Comparison of ENCODE assay signal across 1 cellular context in genomic region chr10:82961864-82962263, GRCh38.
TF ChIP-seq lines count a peak whose summit lies in the region.

No MANE protein-coding gene starts in this region.

TF ChIP-seq in H1, 55 proteins besides CTCF, POLR2A, EP300 and RAD21 (continued from another document):
- TF ChIP-seq, protein P1, sequence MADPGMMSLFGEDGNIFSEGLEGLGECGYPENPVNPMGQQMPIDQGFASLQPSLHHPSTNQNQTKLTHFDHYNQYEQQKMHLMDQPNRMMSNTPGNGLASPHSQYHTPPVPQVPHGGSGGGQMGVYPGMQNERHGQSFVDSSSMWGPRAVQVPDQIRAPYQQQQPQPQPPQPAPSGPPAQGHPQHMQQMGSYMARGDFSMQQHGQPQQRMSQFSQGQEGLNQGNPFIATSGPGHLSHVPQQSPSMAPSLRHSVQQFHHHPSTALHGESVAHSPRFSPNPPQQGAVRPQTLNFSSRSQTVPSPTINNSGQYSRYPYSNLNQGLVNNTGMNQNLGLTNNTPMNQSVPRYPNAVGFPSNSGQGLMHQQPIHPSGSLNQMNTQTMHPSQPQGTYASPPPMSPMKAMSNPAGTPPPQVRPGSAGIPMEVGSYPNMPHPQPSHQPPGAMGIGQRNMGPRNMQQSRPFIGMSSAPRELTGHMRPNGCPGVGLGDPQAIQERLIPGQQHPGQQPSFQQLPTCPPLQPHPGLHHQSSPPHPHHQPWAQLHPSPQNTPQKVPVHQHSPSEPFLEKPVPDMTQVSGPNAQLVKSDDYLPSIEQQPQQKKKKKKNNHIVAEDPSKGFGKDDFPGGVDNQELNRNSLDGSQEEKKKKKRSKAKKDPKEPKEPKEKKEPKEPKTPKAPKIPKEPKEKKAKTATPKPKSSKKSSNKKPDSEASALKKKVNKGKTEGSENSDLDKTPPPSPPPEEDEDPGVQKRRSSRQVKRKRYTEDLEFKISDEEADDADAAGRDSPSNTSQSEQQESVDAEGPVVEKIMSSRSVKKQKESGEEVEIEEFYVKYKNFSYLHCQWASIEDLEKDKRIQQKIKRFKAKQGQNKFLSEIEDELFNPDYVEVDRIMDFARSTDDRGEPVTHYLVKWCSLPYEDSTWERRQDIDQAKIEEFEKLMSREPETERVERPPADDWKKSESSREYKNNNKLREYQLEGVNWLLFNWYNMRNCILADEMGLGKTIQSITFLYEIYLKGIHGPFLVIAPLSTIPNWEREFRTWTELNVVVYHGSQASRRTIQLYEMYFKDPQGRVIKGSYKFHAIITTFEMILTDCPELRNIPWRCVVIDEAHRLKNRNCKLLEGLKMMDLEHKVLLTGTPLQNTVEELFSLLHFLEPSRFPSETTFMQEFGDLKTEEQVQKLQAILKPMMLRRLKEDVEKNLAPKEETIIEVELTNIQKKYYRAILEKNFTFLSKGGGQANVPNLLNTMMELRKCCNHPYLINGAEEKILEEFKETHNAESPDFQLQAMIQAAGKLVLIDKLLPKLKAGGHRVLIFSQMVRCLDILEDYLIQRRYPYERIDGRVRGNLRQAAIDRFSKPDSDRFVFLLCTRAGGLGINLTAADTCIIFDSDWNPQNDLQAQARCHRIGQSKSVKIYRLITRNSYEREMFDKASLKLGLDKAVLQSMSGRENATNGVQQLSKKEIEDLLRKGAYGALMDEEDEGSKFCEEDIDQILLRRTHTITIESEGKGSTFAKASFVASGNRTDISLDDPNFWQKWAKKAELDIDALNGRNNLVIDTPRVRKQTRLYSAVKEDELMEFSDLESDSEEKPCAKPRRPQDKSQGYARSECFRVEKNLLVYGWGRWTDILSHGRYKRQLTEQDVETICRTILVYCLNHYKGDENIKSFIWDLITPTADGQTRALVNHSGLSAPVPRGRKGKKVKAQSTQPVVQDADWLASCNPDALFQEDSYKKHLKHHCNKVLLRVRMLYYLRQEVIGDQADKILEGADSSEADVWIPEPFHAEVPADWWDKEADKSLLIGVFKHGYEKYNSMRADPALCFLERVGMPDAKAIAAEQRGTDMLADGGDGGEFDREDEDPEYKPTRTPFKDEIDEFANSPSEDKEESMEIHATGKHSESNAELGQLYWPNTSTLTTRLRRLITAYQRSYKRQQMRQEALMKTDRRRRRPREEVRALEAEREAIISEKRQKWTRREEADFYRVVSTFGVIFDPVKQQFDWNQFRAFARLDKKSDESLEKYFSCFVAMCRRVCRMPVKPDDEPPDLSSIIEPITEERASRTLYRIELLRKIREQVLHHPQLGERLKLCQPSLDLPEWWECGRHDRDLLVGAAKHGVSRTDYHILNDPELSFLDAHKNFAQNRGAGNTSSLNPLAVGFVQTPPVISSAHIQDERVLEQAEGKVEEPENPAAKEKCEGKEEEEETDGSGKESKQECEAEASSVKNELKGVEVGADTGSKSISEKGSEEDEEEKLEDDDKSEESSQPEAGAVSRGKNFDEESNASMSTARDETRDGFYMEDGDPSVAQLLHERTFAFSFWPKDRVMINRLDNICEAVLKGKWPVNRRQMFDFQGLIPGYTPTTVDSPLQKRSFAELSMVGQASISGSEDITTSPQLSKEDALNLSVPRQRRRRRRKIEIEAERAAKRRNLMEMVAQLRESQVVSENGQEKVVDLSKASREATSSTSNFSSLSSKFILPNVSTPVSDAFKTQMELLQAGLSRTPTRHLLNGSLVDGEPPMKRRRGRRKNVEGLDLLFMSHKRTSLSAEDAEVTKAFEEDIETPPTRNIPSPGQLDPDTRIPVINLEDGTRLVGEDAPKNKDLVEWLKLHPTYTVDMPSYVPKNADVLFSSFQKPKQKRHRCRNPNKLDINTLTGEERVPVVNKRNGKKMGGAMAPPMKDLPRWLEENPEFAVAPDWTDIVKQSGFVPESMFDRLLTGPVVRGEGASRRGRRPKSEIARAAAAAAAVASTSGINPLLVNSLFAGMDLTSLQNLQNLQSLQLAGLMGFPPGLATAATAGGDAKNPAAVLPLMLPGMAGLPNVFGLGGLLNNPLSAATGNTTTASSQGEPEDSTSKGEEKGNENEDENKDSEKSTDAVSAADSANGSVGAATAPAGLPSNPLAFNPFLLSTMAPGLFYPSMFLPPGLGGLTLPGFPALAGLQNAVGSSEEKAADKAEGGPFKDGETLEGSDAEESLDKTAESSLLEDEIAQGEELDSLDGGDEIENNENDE (IDR thresholded peaks at IDR 0.05; ENCODE audit: insufficient replicate concordance, low read length), result no peak
- no peak for TF ChIP-seq BRCA1 (IDR thresholded peaks at IDR 0.05; ENCODE audit: low read depth, low read length)
- no peak for TF ChIP-seq NRF1 (IDR thresholded peaks at IDR 0.05; ENCODE audit: low read depth, low read length)
- no peak for TF ChIP-seq ASH2L (IDR thresholded peaks at IDR 0.05; ENCODE audit: low read length)
- TF ChIP-seq PHF8 (conservative IDR thresholded peaks at IDR 0.05; ENCODE audit: low read depth, low read length), result no peak
- TF ChIP-seq CEBPB (IDR thresholded peaks at IDR 0.05; ENCODE audit: low read depth, low read length), result no peak
- TF ChIP-seq CHD1 (IDR thresholded peaks at IDR 0.05; ENCODE audit: low read depth, low read length), result no peak
- TF ChIP-seq SP4 (IDR thresholded peaks at IDR 0.05; ENCODE audit: low read length), result no peak
- TF ChIP-seq GABPA (IDR thresholded peaks at IDR 0.05; ENCODE audit: borderline replicate concordance, insufficient read depth, low read length), result no peak
